ENCODE assay signal across 8 cellular contexts in genomic region chr2:202635441-202636296, GRCh38. TPM values are rescaled to one million over a fixed set of nuclear protein-coding genes. Genes with fewer than 3 reads are reported as not detected.
DNase-seq lines count a peak whose midpoint lies in the region; ATAC-seq and TF ChIP-seq lines count a peak whose summit lies in the region.

No MANE protein-coding gene starts in this region.

- POLR2A ChIA-PET in CD8-positive, alpha-beta T cell (lab: Charles Lee) = interaction anchor here (0.6 to 4.3 kb wide), 28 partner anchors 8 to 1771 kb away, joined by 3 to 58 read pairs (median 5); partner anchors contain the start of genes CARF, CASP8, CLK1 and CYP20A1
- POLR2A ChIA-PET in activated CD8-positive, alpha-beta T cell treated with anti-CD3 and anti-CD28 coated beads for 36 hours (lab: Charles Lee) = interaction anchor here (0.7 to 4.3 kb wide), 18 partner anchors 8 to 1101 kb away, joined by 3 to 32 read pairs (median 4); partner anchors contain the start of gene CYP20A1

- H3K4me3 ChIP-seq in CD8-positive, alpha-beta T cell (ENCODE audit: low read depth, low read length) = peak overlapping the region; percentile 81
- peak overlapping the region; percentile 89 for H3K4me3 ChIP-seq in lung

- peak; percentile 73 to 92 (median 83) for DNase-seq in CD8-positive, alpha-beta T cell
- DNase-seq in NCI-H748 (lab: John Stamatoyannopoulos, UW; ENCODE audit: unreplicated experiment) = peak; percentile 90
- peak; percentile 86 for DNase-seq in activated CD8-positive, alpha-beta T cell treated with anti-CD3 and anti-CD28 coated beads for 36 hours
- peak; percentile 85 for DNase-seq in ecto neural progenitor cell (ENCODE audit: low spot score)
- DNase-seq in lung (ENCODE audit: low spot score) = peak; percentile 85
- DNase-seq in stimulated activated CD8-positive, alpha-beta memory T cell treated with anti-CD3 and anti-CD28 coated beads, Interleukin-12 subunit alpha, Interleukin-12 subunit beta, amount 100 ng/mL, for 1 hour (ENCODE audit: low read depth) = peak; percentile 69

- H3K4me3 Mint-ChIP-seq in CD8-positive, alpha-beta T cell = peak overlapping the region; percentile 98
- peak overlapping the region; percentile 93 for H3K4me3 Mint-ChIP-seq in activated CD8-positive, alpha-beta T cell treated with anti-CD3 and anti-CD28 coated beads for 36 hours

- H3K4me1 Mint-ChIP-seq in CD8-positive, alpha-beta T cell (ENCODE audit: low read depth) = peaks cover 59% of the 10 kb centered on the region
- peaks cover 46% of the 10 kb centered on the region for H3K4me1 Mint-ChIP-seq in activated CD8-positive, alpha-beta T cell treated with anti-CD3 and anti-CD28 coated beads for 36 hours (ENCODE audit: low read depth)

- no peaks in the 10 kb centered on the region for H3K27me3 ChIP-seq in CD8-positive, alpha-beta T cell (ENCODE audit: insufficient read depth, low read length)
- no peaks in the 10 kb centered on the region for H3K27me3 ChIP-seq in lung (ENCODE audit: control insufficient read depth, insufficient read depth)

- peaks cover 34% of the 10 kb centered on the region for H3K4me1 ChIP-seq in CD8-positive, alpha-beta T cell (ENCODE audit: insufficient read depth, low read length)
- H3K4me1 ChIP-seq in lung (ENCODE audit: control insufficient read depth in 2 of 2, insufficient read depth in 2 of 2, low read length in 2 of 2) = peaks cover 2 to 6% of the 10 kb centered on the region in 2 donors

- TF ChIP-seq CTCF in CD8-positive, alpha-beta T cell (IDR thresholded peaks at IDR 0.05) = no peak
- TF ChIP-seq CTCF in activated CD8-positive, alpha-beta T cell treated with anti-CD3 and anti-CD28 coated beads for 36 hours (IDR thresholded peaks at IDR 0.05) = no peak
- TF ChIP-seq CTCF in lung (IDR thresholded peaks at IDR 0.05; ENCODE audit: control extremely low read depth, extremely low read depth) = no peak

- H3K27ac ChIP-seq in CD8-positive, alpha-beta T cell (ENCODE audit: low read depth, low read length) = peak overlapping the region; percentile 89
- H3K27ac ChIP-seq in lung (ENCODE audit: low read depth in 1 of 2, low read length in 1 of 2) = peak overlapping the region; percentile 95 to 99

- H3K27ac Mint-ChIP-seq in CD8-positive, alpha-beta T cell = peak overlapping the region; percentile 95
- H3K27ac Mint-ChIP-seq in activated CD8-positive, alpha-beta T cell treated with anti-CD3 and anti-CD28 coated beads for 36 hours = peak overlapping the region; percentile 97

- H3K9me3 Mint-ChIP-seq in CD8-positive, alpha-beta T cell = no peaks in the 10 kb centered on the region
- no peaks in the 10 kb centered on the region for H3K9me3 Mint-ChIP-seq in activated CD8-positive, alpha-beta T cell treated with anti-CD3 and anti-CD28 coated beads for 36 hours

- WGBS in lung, 2 donors = 0 to 1% methylated on average over 44 to 90 of the region's 90 CpGs

- H3K27me3 Mint-ChIP-seq in CD8-positive, alpha-beta T cell (ENCODE audit: low read depth) = no peaks in the 10 kb centered on the region
- no peaks in the 10 kb centered on the region for H3K27me3 Mint-ChIP-seq in activated CD8-positive, alpha-beta T cell treated with anti-CD3 and anti-CD28 coated beads for 36 hours

- H3K36me3 Mint-ChIP-seq in CD8-positive, alpha-beta T cell = peaks cover 13% of the 10 kb centered on the region
- H3K36me3 Mint-ChIP-seq in activated CD8-positive, alpha-beta T cell treated with anti-CD3 and anti-CD28 coated beads for 36 hours (ENCODE audit: low read depth) = peaks cover 14% of the 10 kb centered on the region

- CTCF ChIA-PET in CD8-positive, alpha-beta T cell (lab: Charles Lee) = interaction anchor here (1.4 to 2.0 kb wide), 6 partner anchors 8 to 275 kb away, joined by 3 to 11 read pairs (median 6); no protein-coding TSS in a partner anchor
- CTCF ChIA-PET in activated CD8-positive, alpha-beta T cell treated with anti-CD3 and anti-CD28 coated beads for 36 hours (lab: Charles Lee) = interaction anchor here (0.8 to 4.7 kb wide), 7 partner anchors 12 to 235 kb away, joined by 3 to 15 read pairs (median 6); no protein-coding TSS in a partner anchor

- peak; percentile 56 for ATAC-seq in CD8-positive, alpha-beta T cell
- peak; percentile 58 for ATAC-seq in GM19397 (IDR thresholded peaks at IDR 0.05; ENCODE audit: unreplicated experiment)
- peak; percentile 50 for ATAC-seq in HG03521 (IDR thresholded peaks at IDR 0.05; ENCODE audit: unreplicated experiment)
- ATAC-seq in activated CD8-positive, alpha-beta T cell treated with anti-CD3 and anti-CD28 coated beads for 36 hours = peak; percentile 58
- peak; percentile 84 for ATAC-seq in lung (ENCODE audit: insufficient read depth, low FRiP score)

- H3K36me3 ChIP-seq in CD8-positive, alpha-beta T cell (ENCODE audit: insufficient read depth, low read length) = no peaks in the 10 kb centered on the region
- H3K36me3 ChIP-seq in lung (ENCODE audit: control insufficient read depth in 2 of 2, insufficient read depth in 2 of 2, low read length in 2 of 2) = no peaks in the 10 kb centered on the region

- no peaks in the 10 kb centered on the region for H3K9me3 ChIP-seq in CD8-positive, alpha-beta T cell (ENCODE audit: low read length)
- no peaks in the 10 kb centered on the region for H3K9me3 ChIP-seq in lung (ENCODE audit: control insufficient read depth in 2 of 2, insufficient read depth in 1 of 2, low read length in 1 of 2)

- intact Hi-C loops in CD8-positive, alpha-beta T cell (cut with DNase I, micrococcal nuclease) = loop anchor here (1.0 to 10.0 kb wide), 10 partner anchors 15 to 1381 kb away; partner anchors contain the start of genes BMPR2 (in 1 of the 2), CD28 (in 1 of the 2), ICA1L (in 1 of the 2) and NBEAL1 (in 1 of the 2)
- intact Hi-C loops in activated CD8-positive, alpha-beta T cell treated with anti-CD3 and anti-CD28 coated beads for 36 hours (cut with micrococcal nuclease) = loop anchor here (10.0 kb wide), 1 partner anchor 69 kb away; no protein-coding TSS in a partner anchor

RNA-seq across cellular contexts. Expression of gene FAM117B, which starts 0.9 kb away (rescaled TPM):
- total RNA-seq in CD8-positive, alpha-beta T cell = 10 to 100 TPM; 40.0 to 45.8 TPM
- 10 to 100 TPM; 17.2 to 19.4 TPM for total RNA-seq in activated CD8-positive, alpha-beta T cell treated with anti-CD3 and anti-CD28 coated beads for 36 hours
- total RNA-seq in lung = 10 to 100 TPM in 1 of 2 donors, 1 to 10 TPM in 1; 6.6 to 19.9 TPM
- polyA plus RNA-seq in lung = 1 to 10 TPM; 1.4 to 2.3 TPM

Comparison
In these comparisons a context has a peak if more than half of its experiments do, and no peak if none do; other contexts are left out.
1. Peak in every context shown above with its lines: DNase-seq, ATAC-seq, H3K4me3 ChIP-seq and H3K27ac ChIP-seq.